Comparison of ENCODE assay signal across 1 cellular context in genomic region chr22:19679476-19680099, GRCh38.
TF ChIP-seq lines count a peak whose summit lies in the region.

No MANE protein-coding gene starts in this region.

TF ChIP-seq in K562, 482 proteins besides CTCF, POLR2A, EP300 and RAD21 (continued from another document and continues in another):
- TF ChIP-seq NKRF (IDR thresholded peaks at IDR 0.05; ENCODE audit: borderline replicate concordance): no peak
- no peak for TF ChIP-seq AFF1 (IDR thresholded peaks at IDR 0.05; ENCODE audit: low read depth in 1 of 2, partially characterized antibody in 2 of 2)
- no peak for TF ChIP-seq ID3 (CRISPR knock-in tag; IDR thresholded peaks at IDR 0.05)
- TF ChIP-seq ID3 (tag; IDR thresholded peaks at IDR 0.05): no peak
- no peak; the same call in 1 of the 2 replicates for TF ChIP-seq MAFF (IDR thresholded peaks at IDR 0.05; ENCODE audit: low read length)
- no peak for TF ChIP-seq ZNF644 (tag; IDR thresholded peaks at IDR 0.05; ENCODE audit: low read depth)
- peak; percentile 57 for TF ChIP-seq HCFC1 (IDR thresholded peaks at IDR 0.05; ENCODE audit: low read depth, low read length)
- TF ChIP-seq MAZ (CRISPR knock-in tag; conservative IDR thresholded peaks at IDR 0.05 in 1 of 2, IDR thresholded peaks at IDR 0.05 in 1 of 2): peak in 1 of 2 experiments; percentile 90; a peak in 3 of 4 replicates
- peak; percentile 77 for TF ChIP-seq ETS1 (conservative IDR thresholded peaks at IDR 0.05; ENCODE audit: control insufficient read depth, low read depth, low read length)
- no peak for TF ChIP-seq ZKSCAN3 (CRISPR knock-in tag; IDR thresholded peaks at IDR 0.05)
- TF ChIP-seq TCF3 (CRISPR knock-in tag; IDR thresholded peaks at IDR 0.05): no peak
- TF ChIP-seq GTF2E2 (tag; IDR thresholded peaks at IDR 0.05): no peak
- TF ChIP-seq ESRRA (IDR thresholded peaks at IDR 0.05; ENCODE audit: borderline replicate concordance, low read depth): peak; percentile 62; the same call in 1 of the 2 replicates
- TF ChIP-seq NR2C1 (IDR thresholded peaks at IDR 0.05): no peak
- TF ChIP-seq NR2C1 (tag; IDR thresholded peaks at IDR 0.05): peak; percentile 30; the same call in 1 of the 2 replicates
- no peak for TF ChIP-seq ZNF41 (CRISPR knock-in tag; conservative IDR thresholded peaks at IDR 0.05)
- no peak for TF ChIP-seq ZNF518B (CRISPR knock-in tag; IDR thresholded peaks at IDR 0.05)
- TF ChIP-seq EHMT2 (IDR thresholded peaks at IDR 0.05): no peak
- TF ChIP-seq ZNF696 (CRISPR knock-in tag; conservative IDR thresholded peaks at IDR 0.05): no peak
- no peak for TF ChIP-seq RBBP5 (IDR thresholded peaks at IDR 0.05; ENCODE audit: borderline replicate concordance, insufficient read depth, low read length, poor library complexity, severe bottlenecking)
- no peak for TF ChIP-seq CBFB (CRISPR knock-in tag; IDR thresholded peaks at IDR 0.05)
- TF ChIP-seq FOXJ2 (tag; IDR thresholded peaks at IDR 0.05): no peak
- no peak for TF ChIP-seq NFE2 (IDR thresholded peaks at IDR 0.05; ENCODE audit: low read depth)
- no peak for TF ChIP-seq ZNF282 (CRISPR knock-in tag; IDR thresholded peaks at IDR 0.05)
- no peak for TF ChIP-seq ASH1L (IDR thresholded peaks at IDR 0.05; ENCODE audit: borderline replicate concordance, low read depth, partially characterized antibody)
- no peak for TF ChIP-seq EZH2 (IDR thresholded peaks at IDR 0.05; ENCODE audit: borderline replicate concordance, low read depth, low read length)
- no peak for TF ChIP-seq FOXK2 (conservative IDR thresholded peaks at IDR 0.05 in 1 of 2, IDR thresholded peaks at IDR 0.05 in 1 of 2; ENCODE audit: low read depth in 2 of 2)
- no peak for TF ChIP-seq ZNF740 (CRISPR knock-in tag; IDR thresholded peaks at IDR 0.05)
- TF ChIP-seq ZNF740 (tag; IDR thresholded peaks at IDR 0.05): no peak
- 0 out of 2 replicates have a peak, but pooled peaks have one; percentile 43 for TF ChIP-seq HDAC8 (tag; IDR thresholded peaks at IDR 0.05)
- no peak for TF ChIP-seq ZNF3 (CRISPR knock-in tag; IDR thresholded peaks at IDR 0.05)
- TF ChIP-seq EWSR1 (IDR thresholded peaks at IDR 0.05; ENCODE audit: borderline replicate concordance, low read depth, partially characterized antibody): no peak
- no peak for TF ChIP-seq FOXA1 (IDR thresholded peaks at IDR 0.05; ENCODE audit: borderline replicate concordance)
- TF ChIP-seq CXXC5 (CRISPR knock-in tag; IDR thresholded peaks at IDR 0.05): peak; percentile 65
- TF ChIP-seq GABPB1 (CRISPR knock-in tag; IDR thresholded peaks at IDR 0.05): peak; percentile 46; the same call in 1 of the 2 replicates
- no peak for TF ChIP-seq HES1 (IDR thresholded peaks at IDR 0.05; ENCODE audit: low read depth)
- TF ChIP-seq ZNF408 (CRISPR knock-in tag; IDR thresholded peaks at IDR 0.05; ENCODE audit: low read depth): no peak
- TF ChIP-seq POLR2AphosphoS5 (IDR thresholded peaks at IDR 0.05; ENCODE audit: control insufficient read depth, insufficient read depth, low read depth, low read length): no peak
- TF ChIP-seq ZNF174 (CRISPR knock-in tag; IDR thresholded peaks at IDR 0.05): no peak
- peak; percentile 38; the same call in 1 of the 2 replicates for TF ChIP-seq PRMT5 (CRISPR knock-in tag; IDR thresholded peaks at IDR 0.05)
- no peak for TF ChIP-seq NRF1 (conservative IDR thresholded peaks at IDR 0.05 in 1 of 2, IDR thresholded peaks at IDR 0.05 in 1 of 2)
- no peak; the same call in 1 of the 2 replicates for TF ChIP-seq ZNF76 (CRISPR knock-in tag; IDR thresholded peaks at IDR 0.05; ENCODE audit: borderline replicate concordance)
- TF ChIP-seq CHAMP1 (IDR thresholded peaks at IDR 0.05): no peak
- peak; percentile 71 for TF ChIP-seq ATF7 (IDR thresholded peaks at IDR 0.05)
- TF ChIP-seq ZBTB1 (CRISPR knock-in tag; IDR thresholded peaks at IDR 0.05; ENCODE audit: borderline replicate concordance, low read depth): peak; percentile 76
- TF ChIP-seq CEBPZ (IDR thresholded peaks at IDR 0.05; ENCODE audit: borderline replicate concordance, low read depth, low read length): no peak
- no peak for TF ChIP-seq POLR3G (IDR thresholded peaks at IDR 0.05; ENCODE audit: extremely low read depth, insufficient read length, insufficient replicate concordance)
- no peak for TF ChIP-seq MEF2A (IDR thresholded peaks at IDR 0.05; ENCODE audit: control insufficient read depth, low read depth, low read length)
- TF ChIP-seq SMAD1 (IDR thresholded peaks at IDR 0.05; ENCODE audit: low read depth, low read length, partially characterized antibody): no peak
- no peak for TF ChIP-seq ZEB2 (IDR thresholded peaks at IDR 0.05)
